ENCODE assay signal across 12 cellular contexts in the genomic region with DNA sequence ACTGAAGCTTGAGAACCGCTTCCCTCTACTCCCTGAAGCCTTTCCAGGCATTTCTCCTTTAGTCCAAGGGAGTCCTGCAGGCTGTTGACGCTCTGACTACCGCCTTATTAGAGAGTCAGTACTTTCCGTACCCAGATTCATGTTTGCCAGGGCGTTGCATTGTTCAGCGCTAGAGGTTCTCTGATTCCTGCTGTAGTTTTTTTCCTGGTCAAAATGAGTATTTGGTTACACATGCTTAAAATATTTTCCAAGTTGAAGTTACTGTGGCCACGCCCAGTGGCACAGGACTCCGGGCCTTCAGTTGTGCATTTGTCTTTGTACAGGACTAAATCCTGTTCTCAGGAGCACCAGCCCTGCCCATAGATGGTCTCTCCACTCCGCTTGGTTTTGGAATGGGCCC. TPM values are rescaled to one million over a fixed set of nuclear protein-coding genes. Genes with fewer than 3 reads are reported as not detected.
DNase-seq lines count a peak whose midpoint lies in the region; ATAC-seq, FAIRE-seq and TF ChIP-seq lines count a peak whose summit lies in the region.
"Had no signal": no experiment of that assay in that cellular context is flagged by ENCODE, and none has a peak within 500 bp of the region (broad histone marks: within the 10 kb centered on the region; RNA-seq: fewer than 3 reads in every experiment).

No MANE protein-coding gene starts in this region.

- H3K4me2 ChIP-seq in HepG2 (ENCODE audit: low read depth, low read length) (no peak overlapping the region), mesendoderm (ENCODE audit: low read length) (no peak overlapping the region)

- H3K36me3 Mint-ChIP-seq in activated CD4-positive, alpha-beta memory T cell treated with anti-CD3 and anti-CD28 coated beads for 36 hours = no peaks in the 10 kb centered on the region
- H3K36me3 Mint-ChIP-seq: naive B cell; stimulated activated memory B cell treated with anti-CD40 and anti-IgM and Interleukin-4, amounts not matched to agents 10 μg/mL and 1 μg/mL and 100 μg/mL, for 72 hours had no signal

- WGBS in HepG2 (ENCODE audit: low lambda C conversion rate) = 64% methylated on average over 9 of the region's 9 CpGs
- 87 to 94% (median 94%) methylated on average over 9 of the region's 9 CpGs for WGBS in adrenal gland, 4 donors
- WGBS in mesendoderm (ENCODE audit: extremely low coverage, insufficient coverage, low lambda C conversion rate) = no CpG with 5 or more reads among the region's 9 CpGs

- no peak overlapping the region for H3K27ac Mint-ChIP-seq in activated CD4-positive, alpha-beta memory T cell treated with anti-CD3 and anti-CD28 coated beads for 36 hours
- H3K27ac Mint-ChIP-seq: activated T-helper 2 cell treated with anti-CD3 and anti-CD28 coated beads, Interferon-gamma antibody, Interleukin-2, Interleukin-4, amounts not matched to agents 10 μg/mL and 5 μg/mL and 100 μg/mL, durations not matched to agents 14 hours and 24 hours and 36 hours; stimulated activated memory B cell treated with anti-CD40 and anti-IgM and Interleukin-4, amounts not matched to agents 10 μg/mL and 1 μg/mL and 100 μg/mL, for 72 hours had no signal

- H3K9me3 Mint-ChIP-seq in activated CD4-positive, alpha-beta memory T cell treated with anti-CD3 and anti-CD28 coated beads for 36 hours = no peaks in the 10 kb centered on the region
- H3K9me3 Mint-ChIP-seq: activated T-helper 2 cell treated with anti-CD3 and anti-CD28 coated beads, Interferon-gamma antibody, Interleukin-2, Interleukin-4, amounts not matched to agents 10 μg/mL and 5 μg/mL and 100 μg/mL, durations not matched to agents 14 hours and 24 hours and 36 hours; naive B cell; stimulated activated memory B cell treated with anti-CD40 and anti-IgM and Interleukin-4, amounts not matched to agents 10 μg/mL and 1 μg/mL and 100 μg/mL, for 72 hours had no signal

- peak; percentile 76 for DNase-seq in HPDE6-E6E7 (ENCODE audit: extremely low spot score)
- peak; percentile 91 for DNase-seq in bronchial epithelial cell (ENCODE audit: low read depth)
- DNase-seq in HepG2 (ENCODE audit: low spot score) = peak; percentile 53
- no peak for DNase-seq in adrenal gland
- no peak for DNase-seq in Ammon's horn (ENCODE audit: low spot score)
- DNase-seq in mesendoderm = no peak
- no peak for DNase-seq in activated CD4-positive, alpha-beta memory T cell treated with anti-CD3 and anti-CD28 coated beads for 36 hours
- DNase-seq: naive B cell had no signal

- no peak overlapping the region for H2BK15ac ChIP-seq in mesendoderm (replicated peaks; ENCODE audit: low read depth)

- H3K4ac ChIP-seq in mesendoderm (ENCODE audit: low read depth, low read length) = no peak overlapping the region

- no peak overlapping the region for H3K4me3 Mint-ChIP-seq in activated CD4-positive, alpha-beta memory T cell treated with anti-CD3 and anti-CD28 coated beads for 36 hours
- H3K4me3 Mint-ChIP-seq: naive B cell; stimulated activated memory B cell treated with anti-CD40 and anti-IgM and Interleukin-4, amounts not matched to agents 10 μg/mL and 1 μg/mL and 100 μg/mL, for 72 hours had no signal

- intact Hi-C loops in HepG2 (cut with micrococcal nuclease; ENCODE audit: unreplicated experiment) (no loop called here), adrenal gland (cut with DNase I) (no loop called here)
- intact Hi-C loops in activated CD4-positive, alpha-beta memory T cell treated with anti-CD3 and anti-CD28 coated beads for 36 hours (cut with micrococcal nuclease) = no loop called here

- H4K8ac ChIP-seq in mesendoderm (ENCODE audit: low read depth, low read length) = no peak overlapping the region

- H3K4me3 ChIP-seq in bronchial epithelial cell (ENCODE audit: low read depth, low read length) (no peak overlapping the region), HepG2 (replicated peaks in 1 of 3; ENCODE audit: insufficient read depth in 1 of 3, low read depth in 2 of 3, low read length in 3 of 3) (no peak overlapping the region), adrenal gland (no peak overlapping the region), mesendoderm (ENCODE audit: low read length) (no peak overlapping the region)

- TF ChIP-seq POLR2A in HepG2 (IDR thresholded peaks at IDR 0.05; ENCODE audit: insufficient read depth in 1 of 2, low read depth in 2 of 2, low read length in 2 of 2) (no peak), adrenal gland (IDR thresholded peaks at IDR 0.05) (no peak)

- peak overlapping the region; percentile 44 for H3K27ac ChIP-seq in 22Rv1
- no peak overlapping the region for H3K27ac ChIP-seq in HepG2 (ENCODE audit: extremely low read length, insufficient read depth, low read length)
- no peak overlapping the region for H3K27ac ChIP-seq in adrenal gland
- H3K27ac ChIP-seq in mesendoderm (ENCODE audit: low read depth, low read length) = no peak overlapping the region

- H3K9me3 ChIP-seq in HepG2 (ENCODE audit: low read length) (no peaks in the 10 kb centered on the region), adrenal gland (replicated peaks in 1 of 3) (no peaks in the 10 kb centered on the region)

- in situ Hi-C loops in HepG2 (cut with HindIII; ENCODE audit: extremely low pct_ligation_motif_present, low pct_unique_long_range_greater_than_20kb) = no loop called here

- H2AFZ ChIP-seq in HepG2 (ENCODE audit: low read length) = no peak overlapping the region

- H2AK5ac ChIP-seq in mesendoderm (ENCODE audit: low read length) = no peak overlapping the region

- H3K18ac ChIP-seq in mesendoderm (ENCODE audit: low read length) = no peak overlapping the region

- H3K79me2 ChIP-seq in HepG2 (ENCODE audit: insufficient read depth, low read length) (no peaks in the 10 kb centered on the region), mesendoderm (ENCODE audit: control insufficient read depth, insufficient read depth, low read length) (no peaks in the 10 kb centered on the region)

- no peak overlapping the region for H3K23ac ChIP-seq in mesendoderm (ENCODE audit: low read length)

- no peak for TF ChIP-seq CTCF in 22Rv1 (IDR thresholded peaks at IDR 0.05)
- no peak for TF ChIP-seq CTCF in bronchial epithelial cell (IDR thresholded peaks at IDR 0.05; ENCODE audit: insufficient read depth, low read length, severe bottlenecking)
- TF ChIP-seq CTCF in HepG2 (CRISPR knock-in tag; IDR thresholded peaks at IDR 0.05) = no peak
- no peak for TF ChIP-seq CTCF in adrenal gland (IDR thresholded peaks at IDR 0.05)

- no peak overlapping the region for H2BK120ac ChIP-seq in mesendoderm (ENCODE audit: low read depth, low read length)

- no peaks in the 10 kb centered on the region for H3K4me1 Mint-ChIP-seq in activated CD4-positive, alpha-beta memory T cell treated with anti-CD3 and anti-CD28 coated beads for 36 hours (ENCODE audit: low read depth)

- H3K79me1 ChIP-seq in mesendoderm (ENCODE audit: low read length) = no peaks in the 10 kb centered on the region

- no peaks in the 10 kb centered on the region for H4K20me1 ChIP-seq in HepG2 (ENCODE audit: insufficient read depth, low read length)

- no peak overlapping the region for H3K56ac ChIP-seq in mesendoderm (ENCODE audit: low read length)

- H3K9ac ChIP-seq in HepG2 (ENCODE audit: insufficient read depth, low read depth, low read length) = no peak overlapping the region
- no peak overlapping the region for H3K9ac ChIP-seq in mesendoderm (ENCODE audit: low read length)

- no peaks in the 10 kb centered on the region for H3K27me3 Mint-ChIP-seq in activated CD4-positive, alpha-beta memory T cell treated with anti-CD3 and anti-CD28 coated beads for 36 hours
- H3K27me3 Mint-ChIP-seq: naive B cell; stimulated activated memory B cell treated with anti-CD40 and anti-IgM and Interleukin-4, amounts not matched to agents 10 μg/mL and 1 μg/mL and 100 μg/mL, for 72 hours had no signal

- TF ChIP-seq EP300 in HepG2 (IDR thresholded peaks at IDR 0.05; ENCODE audit: low read depth in 2 of 2, low read length in 2 of 2) (no peak), HepG2 (CRISPR knock-in tag; IDR thresholded peaks at IDR 0.05; ENCODE audit: borderline replicate concordance) (no peak)

- POLR2A ChIA-PET in HepG2 (lab: Yijun Ruan, JAX) = no interaction called here
- POLR2A ChIA-PET in activated CD4-positive, alpha-beta memory T cell treated with anti-CD3 and anti-CD28 coated beads for 36 hours (lab: Charles Lee) = no interaction called here

- no peaks in the 10 kb centered on the region for H3K27me3 ChIP-seq in bronchial epithelial cell (ENCODE audit: control insufficient read depth, insufficient read depth, low read length)
- no peaks in the 10 kb centered on the region for H3K27me3 ChIP-seq in HepG2 (ENCODE audit: control insufficient read depth in 1 of 2, insufficient read depth in 2 of 2, low read length in 2 of 2)
- H3K27me3 ChIP-seq in adrenal gland = no peaks in the 10 kb centered on the region
- no peaks in the 10 kb centered on the region for H3K27me3 ChIP-seq in mesendoderm (ENCODE audit: insufficient read depth, low read length, poor library complexity)

- CTCF ChIA-PET in HepG2 (lab: Yijun Ruan, JAX; ENCODE audit: low intra/inter-chr PET ratio, low total read pairs) = no interaction called here
- CTCF ChIA-PET in activated CD4-positive, alpha-beta memory T cell treated with anti-CD3 and anti-CD28 coated beads for 36 hours (lab: Charles Lee) = no interaction called here

- no TSS peak for BruUV-seq in HepG2 (replicated peaks; lab: Mats Ljungman, UMichigan)

- H3K4me1 ChIP-seq in HepG2 (ENCODE audit: insufficient read depth, low read length) (peaks cover 13% of the 10 kb centered on the region), adrenal gland (replicated peaks in 1 of 2) (no peaks in the 10 kb centered on the region), mesendoderm (ENCODE audit: control insufficient read depth, low read depth, low read length) (no peaks in the 10 kb centered on the region)

- H2BK5ac ChIP-seq in mesendoderm (ENCODE audit: low read length) = no peak overlapping the region

- H3K36me3 ChIP-seq in bronchial epithelial cell (ENCODE audit: control insufficient read depth, insufficient read depth, low read length) = peaks cover 4% of the 10 kb centered on the region
- H3K36me3 ChIP-seq in HepG2 (replicated peaks in 1 of 2; ENCODE audit: control insufficient read depth in 1 of 2, insufficient read depth in 2 of 2, low read length in 2 of 2) = no peaks in the 10 kb centered on the region
- no peaks in the 10 kb centered on the region for H3K36me3 ChIP-seq in adrenal gland (replicated peaks in 1 of 2)
- no peaks in the 10 kb centered on the region for H3K36me3 ChIP-seq in mesendoderm (ENCODE audit: control insufficient read depth, insufficient read depth, low read length)

- peak; percentile 59 for ATAC-seq in HepG2
- ATAC-seq: stimulated activated memory B cell treated with anti-CD40 and anti-IgM and Interleukin-4, amounts not matched to agents 10 μg/mL and 1 μg/mL and 100 μg/mL, for 72 hours had no signal

- no peak for TF ChIP-seq RAD21 in HepG2 (CRISPR knock-in tag; IDR thresholded peaks at IDR 0.05)

- H4K5ac ChIP-seq in mesendoderm (ENCODE audit: low read length) = no peak overlapping the region

- FAIRE-seq in bronchial epithelial cell (lab: Jason Lieb, UNC) (peak; percentile 55), HepG2 (lab: Jason Lieb, UNC) (no peak)
- FAIRE-seq: D721Med had no signal

RNA-seq across cellular contexts. Expression of gene MTURN, which starts 7.9 kb away (rescaled TPM):
- total RNA-seq in bronchial epithelial cell = 18.4 and 43.7 TPM in 2 replicates
- total RNA-seq in HepG2 (2016; rRNA removed; fragmentation: Illumina TruSeq; extraction: Trizol) = 5.7 and 8.2 TPM in 2 replicates
- 15.1 and 17.4 TPM in 2 replicates for total RNA-seq in HepG2 (2016; cell fraction: cytosol; rRNA removed; fragmentation: Illumina TruSeq; extraction: Trizol; ENCODE audit: low read depth)
- 5.7 and 6.1 TPM in 2 replicates for total RNA-seq in HepG2 (2016; cell fraction: insoluble cytoplasmic fraction; rRNA removed; fragmentation: Illumina TruSeq; extraction: Trizol)
- 16.1 and 17.3 TPM in 2 replicates for total RNA-seq in HepG2 (2016; cell fraction: membrane; rRNA removed; fragmentation: Illumina TruSeq; extraction: Trizol)
- total RNA-seq in HepG2 (2016; cell fraction: nucleus; rRNA removed; fragmentation: Illumina TruSeq; extraction: Trizol) = 5.2 and 6.6 TPM in 2 replicates
- polyA plus RNA-seq in HepG2 (2011; rRNA removed) = 7.2 and 7.9 TPM in 2 replicates
- polyA plus RNA-seq in HepG2 (2011; cell fraction: cytosol; rRNA removed) = 4.0 and 5.1 TPM in 2 replicates
- polyA plus RNA-seq in HepG2 (2011; cell fraction: nucleus; rRNA removed) = 8.4 and 11.0 TPM in 2 replicates
- 4.8 and 6.5 TPM in 2 replicates for polyA plus RNA-seq in HepG2 (2012)
- 19.8 and 22.7 TPM in 2 replicates for polyA plus RNA-seq in HepG2 (2016; cell fraction: cytosol; fragmentation: Illumina TruSeq; extraction: Trizol; ENCODE audit: low read depth)
- polyA plus RNA-seq in HepG2 (2016; cell fraction: insoluble cytoplasmic fraction; fragmentation: Illumina TruSeq; extraction: Trizol; ENCODE audit: low read depth) = 6.6 TPM in 2 replicates
- 16.0 and 17.6 TPM in 2 replicates for polyA plus RNA-seq in HepG2 (2016; cell fraction: membrane; fragmentation: Illumina TruSeq; extraction: Trizol; ENCODE audit: low read depth)
- 7.4 and 7.9 TPM in 2 replicates for polyA plus RNA-seq in HepG2 (2016; cell fraction: nucleus; fragmentation: Illumina TruSeq; extraction: Trizol; ENCODE audit: insufficient read depth, low read depth)
- polyA minus RNA-seq in HepG2 (2011; rRNA and poly(A)+ RNA removed; ENCODE audit: low replicate concordance) = 4.1 TPM in 2 replicates
- polyA minus RNA-seq in HepG2 (2011; cell fraction: cytosol; rRNA and poly(A)+ RNA removed) = 1.8 and 4.4 TPM in 2 replicates
- 12.1 and 12.6 TPM in 2 replicates for polyA minus RNA-seq in HepG2 (2011; cell fraction: nucleus; rRNA and poly(A)+ RNA removed)
- total RNA-seq in adrenal gland = 10 to 100 TPM in 1 of 8 donors, 1 to 10 TPM in 7; 4.6 to 15.6 (median 6.9) TPM
- 10 to 100 TPM in 1 of 3 donors, 1 to 10 TPM in 2; 6.6 to 11.3 (median 9.6) TPM for polyA plus RNA-seq in adrenal gland
- 1.6 TPM for polyA plus RNA-seq in mesendoderm (2013, experiment 1 of 2)
- 1.5 TPM for polyA plus RNA-seq in mesendoderm (2013, experiment 2 of 2)
- total RNA-seq in activated CD4-positive, alpha-beta memory T cell treated with anti-CD3 and anti-CD28 coated beads for 36 hours = 1 to 10 TPM; 3.1 to 3.7 TPM

Comparison
In these comparisons a context has a peak if more than half of its experiments do, and no peak if none do; other contexts are left out.
1. DNase-seq: peak in HPDE6-E6E7 (single experiment), bronchial epithelial cell (single experiment) and HepG2 (single experiment); none in adrenal gland (0 of 7), Ammon's horn (single experiment), mesendoderm (single experiment) and activated CD4-positive, alpha-beta memory T cell treated with anti-CD3 and anti-CD28 coated beads for 36 hours (single experiment).